16 cellular contexts compared by ENCODE assay signal in the genomic region with DNA sequence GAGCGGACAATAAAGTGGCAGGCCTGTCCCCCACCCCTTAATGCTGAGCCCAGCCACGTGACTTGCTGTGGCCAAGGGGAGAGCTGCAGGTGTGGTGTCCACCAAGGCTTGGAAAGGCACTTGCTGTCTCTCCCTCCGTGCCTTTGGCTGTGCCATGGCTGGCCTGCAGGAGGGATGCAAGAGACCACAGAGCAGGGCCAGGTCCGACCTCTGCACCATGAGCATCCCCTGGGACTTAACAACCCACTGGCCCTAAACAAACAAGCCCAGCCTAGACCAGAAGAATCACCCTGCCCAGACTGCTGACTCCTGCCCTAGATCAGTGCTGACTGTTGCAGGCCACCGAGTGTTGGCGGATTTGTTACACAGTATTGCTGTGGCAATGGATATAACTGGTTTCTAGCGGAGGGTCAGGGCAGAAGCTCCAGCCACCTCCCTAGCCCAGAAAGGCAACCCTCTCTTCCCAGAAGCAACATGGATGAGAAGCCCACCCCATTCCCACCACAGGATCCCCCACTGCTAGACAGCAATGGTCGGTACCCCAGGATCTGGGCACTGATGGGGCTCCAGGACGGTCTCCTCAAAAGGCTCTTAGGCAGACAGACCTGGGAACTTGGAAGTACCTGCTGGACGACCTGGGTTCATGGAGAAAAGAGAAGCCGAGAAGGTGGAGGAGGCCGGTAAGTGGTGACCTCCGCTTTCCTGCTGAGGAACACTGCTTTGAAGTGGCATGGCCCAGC.
A peak's percentile ranks its signal among the peaks of the same experiment; 100 is the strongest.
DNase-seq lines count a peak whose midpoint lies in the region; ATAC-seq, FAIRE-seq and TF ChIP-seq lines count a peak whose summit lies in the region.
"Had no signal": no experiment of that assay in that cellular context is flagged by ENCODE, and none has a peak within 500 bp of the region (broad histone marks: within the 10 kb centered on the region; RNA-seq: fewer than 3 reads in every experiment).

No MANE protein-coding gene starts in this region.

- H3K36me3 ChIP-seq in left ventricle myocardium inferior (peaks cover 20% of the 10 kb centered on the region), bronchial epithelial cell (ENCODE audit: control insufficient read depth, insufficient read depth, low read length) (peaks cover 8% of the 10 kb centered on the region), PC-9 (ENCODE audit: low read depth) (no peaks in the 10 kb centered on the region)

- H3K9me3 Mint-ChIP-seq in memory B cell = no peaks in the 10 kb centered on the region
- H3K9me3 Mint-ChIP-seq in activated CD4-positive, alpha-beta T cell treated with anti-CD3 and anti-CD28 coated beads for 36 hours (ENCODE audit: low read depth) = no peaks in the 10 kb centered on the region

- POLR2A ChIA-PET in PC-9 (lab: Charles Lee; ENCODE audit: unreplicated experiment) = no interaction called here
- POLR2A ChIA-PET in activated CD4-positive, alpha-beta T cell treated with anti-CD3 and anti-CD28 coated beads for 36 hours (lab: Charles Lee) = no interaction called here

- CTCF ChIA-PET in PC-9 (lab: Charles Lee) = interaction anchor here (0.6 kb wide), 1 partner anchor 222 kb away, joined by 6 read pairs; no protein-coding TSS in a partner anchor
- CTCF ChIA-PET in activated CD4-positive, alpha-beta T cell treated with anti-CD3 and anti-CD28 coated beads for 36 hours (lab: Charles Lee) = no interaction called here

- no peak overlapping the region for H3K27ac ChIP-seq in left ventricle myocardium inferior (replicated peaks)
- no peak overlapping the region for H3K27ac ChIP-seq in PC-9

- TF ChIP-seq CTCF in left ventricle myocardium inferior (IDR thresholded peaks at IDR 0.05; ENCODE audit: borderline replicate concordance) = no peak
- no peak for TF ChIP-seq CTCF in bronchial epithelial cell (IDR thresholded peaks at IDR 0.05; ENCODE audit: insufficient read depth, low read length, severe bottlenecking)
- TF ChIP-seq CTCF in PC-9 (conservative IDR thresholded peaks at IDR 0.05) = no peak

- no TSS peak for BruUV-seq in PC-9 (replicated peaks; lab: Mats Ljungman, UMichigan)

- no peaks in the 10 kb centered on the region for H3K9me3 ChIP-seq in left ventricle myocardium inferior (replicated peaks)
- H3K9me3 ChIP-seq in PC-9 (ENCODE audit: insufficient read depth, low read depth) = no peaks in the 10 kb centered on the region
- H3K9me3 ChIP-seq: SK-N-SH had no signal

- no peaks in the 10 kb centered on the region for H3F3A ChIP-seq in PC-9 (ENCODE audit: insufficient read depth, low read depth)

- intact Hi-C loops in Right ventricle myocardium inferior (cut with DNase I) = no loop called here
- intact Hi-C loops in left ventricle myocardium inferior (cut with micrococcal nuclease) = no loop called here
- intact Hi-C loops in PC-9 (cut with micrococcal nuclease; ENCODE audit: unreplicated experiment) = no loop called here
- intact Hi-C loops in activated CD4-positive, alpha-beta T cell treated with anti-CD3 and anti-CD28 coated beads for 36 hours (cut with DNase I, micrococcal nuclease) = loop anchor here in 1 of 2 experiments (10.0 kb wide), 1 partner anchor 56 kb away; no protein-coding TSS in a partner anchor

- no peaks in the 10 kb centered on the region for H4K20me1 ChIP-seq in PC-9 (ENCODE audit: insufficient read depth)

- no peaks in the 10 kb centered on the region for H3K36me3 Mint-ChIP-seq in memory B cell
- H3K36me3 Mint-ChIP-seq in activated CD4-positive, alpha-beta T cell treated with anti-CD3 and anti-CD28 coated beads for 36 hours (ENCODE audit: low read depth) = no peaks in the 10 kb centered on the region

- H3K9me2 ChIP-seq in PC-9 (ENCODE audit: insufficient read depth) = no peaks in the 10 kb centered on the region
- H3K9me2 ChIP-seq: SK-N-SH had no signal

- no peaks in the 10 kb centered on the region for H3K79me2 ChIP-seq in PC-9 (ENCODE audit: low read depth)

- H3K4me1 ChIP-seq in left ventricle myocardium inferior (peaks cover 25% of the 10 kb centered on the region), PC-9 (replicated peaks; ENCODE audit: insufficient read depth) (peaks cover 2% of the 10 kb centered on the region; the same call in 1 of the 2 replicates)

- H3K4me3 ChIP-seq in left ventricle myocardium inferior (no peak overlapping the region), bronchial epithelial cell (ENCODE audit: low read depth, low read length) (no peak overlapping the region), PC-9 (no peak overlapping the region)

- DNase-seq in Right ventricle myocardium inferior (ENCODE audit: missing footprints) = peak; percentile 59
- DNase-seq in left ventricle myocardium inferior = no peak
- no peak for DNase-seq in bronchial epithelial cell (ENCODE audit: low read depth)
- DNase-seq in memory B cell (ENCODE audit: low spot score in 2 of 2) = no peak
- no peak for DNase-seq in PC-9
- no peak for DNase-seq in activated CD4-positive, alpha-beta T cell treated with anti-CD3 and anti-CD28 coated beads for 36 hours
- no peak for DNase-seq in activated CD4-positive, alpha-beta T cell treated with anti-CD3 and anti-CD28 coated beads, Interleukin-2, amount 50 U/mL, for 48 hours
- DNase-seq in effector CD8-positive, alpha-beta T cell (lab: John Stamatoyannopoulos, UW) = no peak
- DNase-seq: DMS79, NCI-H1436 treated with DMSO at 0.1 percent for 48 hours, NCI-H2081 treated with DMSO at 0.1 percent for 48 hours had no signal

- peak overlapping the region; percentile 71 for H3K27ac Mint-ChIP-seq in memory B cell
- no peak overlapping the region for H3K27ac Mint-ChIP-seq in activated CD4-positive, alpha-beta T cell treated with anti-CD3 and anti-CD28 coated beads for 36 hours

- H3K27me3 Mint-ChIP-seq in memory B cell = no peaks in the 10 kb centered on the region
- H3K27me3 Mint-ChIP-seq in activated CD4-positive, alpha-beta T cell treated with anti-CD3 and anti-CD28 coated beads for 36 hours = peaks cover 4% of the 10 kb centered on the region

- peak overlapping the region; percentile 14 for H3K4me3 Mint-ChIP-seq in memory B cell
- no peak overlapping the region for H3K4me3 Mint-ChIP-seq in activated CD4-positive, alpha-beta T cell treated with anti-CD3 and anti-CD28 coated beads for 36 hours

- peak; percentile 36 for FAIRE-seq in bronchial epithelial cell (lab: Jason Lieb, UNC)
- FAIRE-seq: G401.6, GM12892, GM19239 had no signal

- H3K4me2 ChIP-seq in PC-9 = no peak overlapping the region
- H3K4me2 ChIP-seq: SK-N-SH had no signal

- no peak for ATAC-seq in Right ventricle myocardium inferior
- ATAC-seq in memory B cell (ENCODE audit: low read depth) = no peak
- ATAC-seq in activated CD4-positive, alpha-beta T cell treated with anti-CD3 and anti-CD28 coated beads for 36 hours = no peak
- ATAC-seq: HCT116 had no signal

- no peak overlapping the region for H2AFZ ChIP-seq in PC-9

- peaks cover 50% of the 10 kb centered on the region for H3K4me1 Mint-ChIP-seq in memory B cell
- peaks cover 8% of the 10 kb centered on the region for H3K4me1 Mint-ChIP-seq in activated CD4-positive, alpha-beta T cell treated with anti-CD3 and anti-CD28 coated beads for 36 hours

- H3K27me3 ChIP-seq in left ventricle myocardium inferior (ENCODE audit: low read depth) (no peaks in the 10 kb centered on the region), bronchial epithelial cell (ENCODE audit: control insufficient read depth, insufficient read depth, low read length) (no peaks in the 10 kb centered on the region), PC-9 (ENCODE audit: insufficient read depth, low read depth) (no peaks in the 10 kb centered on the region)
